In the genomic region with DNA sequence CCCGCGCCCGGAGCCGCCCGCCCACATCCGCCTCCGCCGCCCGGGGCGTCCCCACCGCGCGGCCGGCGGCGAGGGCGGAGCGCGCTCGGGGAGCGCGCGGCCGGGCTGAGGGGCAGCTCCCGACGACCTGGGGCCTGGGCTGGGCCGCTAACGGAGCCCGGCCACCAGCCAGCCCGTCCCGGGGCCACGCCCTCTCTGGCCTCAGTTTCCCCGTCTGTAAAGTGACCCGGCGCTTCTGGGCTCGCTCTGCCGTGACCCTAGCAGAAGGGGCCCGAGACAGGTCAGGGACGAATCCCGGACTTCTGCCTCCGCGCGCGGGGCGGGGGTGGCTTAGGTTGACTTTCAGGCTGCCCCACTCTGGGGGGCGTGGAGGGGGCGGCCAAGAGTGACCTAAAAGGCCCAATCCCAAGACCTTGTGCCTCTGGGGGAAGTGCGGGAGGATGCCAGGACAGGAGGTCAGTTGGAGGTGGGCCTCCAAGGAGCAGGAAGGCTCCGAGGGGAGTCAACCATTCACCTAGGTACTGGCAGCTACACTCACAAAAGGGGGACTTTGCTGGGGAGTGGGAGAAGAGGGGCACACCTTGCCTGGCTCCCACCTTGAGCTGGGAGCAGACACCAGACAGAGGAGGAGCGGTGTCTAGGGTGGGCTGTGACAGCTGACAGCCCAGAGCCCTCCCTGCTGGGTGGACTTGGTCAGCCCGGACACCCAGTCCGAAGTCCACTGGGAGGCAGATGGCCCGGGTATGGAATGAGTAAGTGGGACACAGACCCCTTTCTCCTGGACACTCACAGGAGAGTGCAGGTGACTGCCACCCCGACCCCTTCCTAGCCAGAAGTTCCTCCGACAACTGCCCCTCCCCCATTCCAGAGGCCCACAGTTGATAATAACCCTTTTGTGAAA, we compare ENCODE assay signal across 8 cellular contexts. TPM values are rescaled to one million over a fixed set of nuclear protein-coding genes. Genes with fewer than 3 reads are reported as not detected.
DNase-seq lines count a peak whose midpoint lies in the region; ATAC-seq and TF ChIP-seq lines count a peak whose summit lies in the region.

No MANE protein-coding gene starts in this region.

- H3K9me2 ChIP-seq in PC-9 (ENCODE audit: insufficient read depth), result no peaks in the 10 kb centered on the region

- H3K4me2 ChIP-seq in PC-9, result peak overlapping the region; percentile 74

- H3K27ac ChIP-seq in CD8-positive, alpha-beta memory T cell (ENCODE audit: low read depth, low read length), result peak overlapping the region; percentile 43
- H3K27ac ChIP-seq in PC-9 (no peak overlapping the region), rectal smooth muscle tissue (ENCODE audit: low read depth, low read length) (peak overlapping the region; percentile 87)

- peak overlapping the region; percentile 70 to 97 (median 84) for H3K27ac Mint-ChIP-seq in CD8-positive, alpha-beta memory T cell
- H3K27ac Mint-ChIP-seq in activated naive CD4-positive, alpha-beta T cell treated with anti-CD3 and anti-CD28 coated beads, Interleukin-2, amount 50 U/mL, for 72 hours, result peak overlapping the region in 1 of 2 donors; percentile 57

- H3K9ac ChIP-seq in rectal smooth muscle tissue (ENCODE audit: low read length), result peak overlapping the region; percentile 57

- no TSS peak for BruUV-seq in PC-9 (replicated peaks; lab: Mats Ljungman, UMichigan)

- CTCF ChIA-PET in CD8-positive, alpha-beta memory T cell (lab: Charles Lee), result interaction anchor here (2.1 kb wide), 1 partner anchor 28 kb away, joined by 7 read pairs; no protein-coding TSS in a partner anchor
- CTCF ChIA-PET in PC-9 (lab: Charles Lee), result no interaction called here

- H3K9me3 Mint-ChIP-seq in CD8-positive, alpha-beta memory T cell, result no peaks in the 10 kb centered on the region
- no peaks in the 10 kb centered on the region for H3K9me3 Mint-ChIP-seq in activated naive CD4-positive, alpha-beta T cell treated with anti-CD3 and anti-CD28 coated beads, Interleukin-2, amount 50 U/mL, for 72 hours

- peaks cover 4% of the 10 kb centered on the region for H3K36me3 ChIP-seq in CD8-positive, alpha-beta memory T cell (ENCODE audit: insufficient read depth, low read length)
- H3K36me3 ChIP-seq in PC-9 (ENCODE audit: low read depth) (no peaks in the 10 kb centered on the region), rectal smooth muscle tissue (ENCODE audit: control insufficient read depth, insufficient read depth, low read length) (peaks cover 2% of the 10 kb centered on the region)

- H3K4me1 Mint-ChIP-seq in CD8-positive, alpha-beta memory T cell, result peaks cover 36 to 65% (median 40%) of the 10 kb centered on the region in 3 donors

- POLR2A ChIA-PET in CD8-positive, alpha-beta memory T cell (lab: Charles Lee), result interaction anchor here (0.6 kb wide), 1 partner anchor 43 kb away, joined by 3 read pairs; a partner anchor contains a TSS
- POLR2A ChIA-PET in PC-9 (lab: Charles Lee; ENCODE audit: unreplicated experiment), result interaction anchor here (0.6 kb wide), 1 partner anchor 21 kb away, joined by 15 read pairs; no protein-coding TSS in a partner anchor

- no peaks in the 10 kb centered on the region for H3K27me3 Mint-ChIP-seq in CD8-positive, alpha-beta memory T cell

- H3K4me1 ChIP-seq in CD8-positive, alpha-beta memory T cell (ENCODE audit: insufficient read depth, low read length), result peaks cover 36% of the 10 kb centered on the region
- H3K4me1 ChIP-seq in PC-9 (replicated peaks; ENCODE audit: insufficient read depth) (peaks cover 25% of the 10 kb centered on the region), rectal smooth muscle tissue (ENCODE audit: control insufficient read depth, insufficient read depth, low read length) (peaks cover 16% of the 10 kb centered on the region)

- peaks cover 29% of the 10 kb centered on the region for H3F3A ChIP-seq in PC-9 (ENCODE audit: insufficient read depth, low read depth)

- H3K36me3 Mint-ChIP-seq in CD8-positive, alpha-beta memory T cell, result peaks cover 0 to 13% (median 0%) of the 10 kb centered on the region in 3 donors
- H3K36me3 Mint-ChIP-seq in activated naive CD4-positive, alpha-beta T cell treated with anti-CD3 and anti-CD28 coated beads, Interleukin-2, amount 50 U/mL, for 72 hours, result peaks cover 0 to 5% of the 10 kb centered on the region in 2 donors

- DNase-seq in CD8-positive, alpha-beta memory T cell, result peak in 4 of 5 donors; percentile 42 to 67 (median 57)
- DNase-seq in PC-9 (peak in 1 of 2 experiments; percentile 38), cardiac septum (ENCODE audit: low spot score) (peak; percentile 82), mucosa of gallbladder (ENCODE audit: low spot score) (no peak), DMS79 (lab: John Stamatoyannopoulos, UW) (no peak)
- DNase-seq in activated naive CD4-positive, alpha-beta T cell treated with anti-CD3 and anti-CD28 coated beads, Interleukin-2, amount 50 U/mL, for 72 hours (ENCODE audit: low spot score in 2 of 2), result peak in 1 of 2 donors; percentile 57

- peaks cover 29% of the 10 kb centered on the region for H4K20me1 ChIP-seq in PC-9 (ENCODE audit: insufficient read depth)

- H3K9me3 ChIP-seq in CD8-positive, alpha-beta memory T cell (ENCODE audit: low read length), result no peaks in the 10 kb centered on the region
- H3K9me3 ChIP-seq in PC-9 (ENCODE audit: insufficient read depth, low read depth), result no peaks in the 10 kb centered on the region

- ATAC-seq in GM21737 (IDR thresholded peaks at IDR 0.05; ENCODE audit: unreplicated experiment), result peak; percentile 36
- peak; percentile 63 to 73 for ATAC-seq in activated naive CD4-positive, alpha-beta T cell treated with anti-CD3 and anti-CD28 coated beads, Interleukin-2, amount 50 U/mL, for 72 hours

- peak overlapping the region; percentile 45 for H3K4me3 ChIP-seq in CD8-positive, alpha-beta memory T cell (ENCODE audit: low read length)
- H3K4me3 ChIP-seq in PC-9 (peak overlapping the region; percentile 56; the same call in 1 of the 2 replicates), rectal smooth muscle tissue (ENCODE audit: low read length) (peak overlapping the region; percentile 59)

- H3K4me3 Mint-ChIP-seq in CD8-positive, alpha-beta memory T cell, result peak overlapping the region; percentile 55 to 89 (median 80)

- H3K27me3 ChIP-seq in CD8-positive, alpha-beta memory T cell (ENCODE audit: insufficient read depth, low read length, poor library complexity, severe bottlenecking), result no peaks in the 10 kb centered on the region
- no peaks in the 10 kb centered on the region for H3K27me3 ChIP-seq in PC-9 (ENCODE audit: insufficient read depth, low read depth)
- no peaks in the 10 kb centered on the region for H3K27me3 ChIP-seq in rectal smooth muscle tissue (ENCODE audit: control insufficient read depth, insufficient read depth, low read length)

- peaks cover 33% of the 10 kb centered on the region for H3K79me2 ChIP-seq in PC-9 (ENCODE audit: low read depth)

- intact Hi-C loops in PC-9 (cut with micrococcal nuclease; ENCODE audit: unreplicated experiment) (loop anchor here (2.0 kb wide), 1 partner anchor 69 kb away; a partner anchor contains a TSS), cardiac septum (cut with DNase I) (no loop called here)

- TF ChIP-seq CTCF in PC-9 (conservative IDR thresholded peaks at IDR 0.05), result no peak

- no peak overlapping the region for H2AFZ ChIP-seq in PC-9

RNA-seq across cellular contexts. Expression of a gene that starts 0.5 kb away (rescaled TPM):
- 100 to 1,000 TPM; 147 to 150 TPM for total RNA-seq in CD8-positive, alpha-beta memory T cell
- 34.1 TPM for polyA plus RNA-seq in CD8-positive, alpha-beta memory T cell
- total RNA-seq in PC-9 (2021), result 107 and 144 TPM in 2 replicates
- 100 to 1,000 TPM; 111 to 113 TPM for total RNA-seq in activated naive CD4-positive, alpha-beta T cell treated with anti-CD3 and anti-CD28 coated beads, Interleukin-2, amount 50 U/mL, for 72 hours
- 172 TPM for total RNA-seq in cardiac septum
- 166 TPM for total RNA-seq in mucosa of gallbladder

RNA-seq across cellular contexts. Expression of a gene that starts 4.9 kb away (rescaled TPM):
- 1 to 10 TPM; 3.3 to 3.5 TPM for total RNA-seq in CD8-positive, alpha-beta memory T cell
- 2.7 TPM for polyA plus RNA-seq in CD8-positive, alpha-beta memory T cell
- total RNA-seq in PC-9 (2021) (4.2 and 6.1 TPM in 2 replicates), cardiac septum (8.6 TPM), mucosa of gallbladder (10.3 TPM)
- total RNA-seq in activated naive CD4-positive, alpha-beta T cell treated with anti-CD3 and anti-CD28 coated beads, Interleukin-2, amount 50 U/mL, for 72 hours, result 1 to 10 TPM; 2.0 to 2.9 TPM

RNA-seq across cellular contexts. Expression of a gene that starts 43.1 kb away (rescaled TPM):
- total RNA-seq in CD8-positive, alpha-beta memory T cell, result 100 to 1,000 TPM; 150 to 175 TPM
- polyA plus RNA-seq in CD8-positive, alpha-beta memory T cell, result 227 TPM
- total RNA-seq in PC-9 (2021) (85.8 and 116 TPM in 2 replicates), cardiac septum (50.9 TPM), mucosa of gallbladder (80.6 TPM)
- total RNA-seq in activated naive CD4-positive, alpha-beta T cell treated with anti-CD3 and anti-CD28 coated beads, Interleukin-2, amount 50 U/mL, for 72 hours, result 10 to 100 TPM; 86.1 to 87.1 TPM

Comparison
In these comparisons a context has a peak if more than half of its experiments do, and no peak if none do; other contexts are left out.
1. DNase-seq: peak in CD8-positive, alpha-beta memory T cell (4 of 5) and cardiac septum (single experiment); none in mucosa of gallbladder (single experiment) and DMS79 (single experiment).
2. Peak in every context shown above with its lines, with median percentiles within 50 percentile points of each other: H3K4me3 ChIP-seq.